Comparison of ENCODE assay signal across 8 cellular contexts in genomic region chr15:43492673-43493601, GRCh38. TPM values are rescaled to one million over a fixed set of nuclear protein-coding genes. Genes with fewer than 3 reads are reported as not detected.
DNase-seq lines count a peak whose midpoint lies in the region; ATAC-seq, FAIRE-seq and TF ChIP-seq lines count a peak whose summit lies in the region.

TP53BP1 (minus strand) TSS chr15:43493156; CDS start chr15:43493043, 113 bp downstream.

- peak within 1 kb of the TSS; percentile 43 to 70 (median 60) for H3K27ac ChIP-seq in pancreas
- peak within 1 kb of the TSS; percentile 56 to 71 (median 58) for H3K27ac ChIP-seq in thyroid gland

- intact Hi-C loops in Right ventricle myocardium superior (cut with DNase I) (no loop called here), pancreas (cut with DNase I) (no loop called here), thyroid gland (cut with DNase I) (no loop called here)

- FAIRE-seq in GM12891 (lab: Jason Lieb, UNC), result peak; percentile 96
- peak; percentile 26 for FAIRE-seq in pancreas (lab: Jason Lieb, UNC)

- CTCF ChIA-PET in T-cell (lab: Charles Lee), result interaction anchor here (0.6 to 2.6 kb wide), 5 partner anchors 18 to 1008 kb away, joined by 3 to 21 read pairs (median 8); no protein-coding TSS in a partner anchor

- peak within 1 kb of the TSS; percentile 84 to 94 for H3K27ac Mint-ChIP-seq in T-cell

- peak; percentile 77 for DNase-seq in GM12891 (ENCODE audit: insufficient read length, low spot score)
- DNase-seq in NCI-H1436 treated with DMSO at 0.1 percent for 48 hours (lab: John Stamatoyannopoulos, UW), result peak; percentile 75
- peak; percentile 85 to 98 (median 94) for DNase-seq in T-cell
- peak; percentile 98 for DNase-seq in adipocyte (ENCODE audit: low read depth)
- peak; percentile 99 for DNase-seq in Right ventricle myocardium superior
- DNase-seq in pancreas, result peak; percentile 94 to 97 (median 95)
- peak; percentile 97 to 98 for DNase-seq in thyroid gland

- H3K4me3 Mint-ChIP-seq in T-cell, result peak within 1 kb of the TSS; percentile 88 to 96 (median 95)

- H3K36me3 ChIP-seq in adipocyte (ENCODE audit: control insufficient read depth, insufficient read depth, low read length, severe bottlenecking) (peaks cover 23% of the 10 kb centered on the region), pancreas (no peaks in the 10 kb centered on the region), thyroid gland (no peaks in the 10 kb centered on the region)

- peak; percentile 97 for ATAC-seq in HG02840 (IDR thresholded peaks at IDR 0.05; ENCODE audit: low FRiP score, unreplicated experiment)
- ATAC-seq in T-cell (replicated peaks in 1 of 4), result peak; percentile 99 to 100 (median 99)
- peak; percentile 100 for ATAC-seq in Right ventricle myocardium superior (ENCODE audit: poor library complexity)
- ATAC-seq in pancreas, result peak; percentile 99 to 100 (median 100)

- TF ChIP-seq POLR2A in GM12891 (IDR thresholded peaks at IDR 0.05; ENCODE audit: low read depth, low read length), result no peak
- peak in 1 of 2 donors; percentile 72 for TF ChIP-seq POLR2A in thyroid gland (IDR thresholded peaks at IDR 0.05)

- peaks cover 21 to 38% (median 37%) of the 10 kb centered on the region in 3 donors for H3K4me1 Mint-ChIP-seq in T-cell

- H3K9me3 Mint-ChIP-seq in T-cell, result no peaks in the 10 kb centered on the region

- H3K4me1 ChIP-seq in adipocyte (ENCODE audit: control insufficient read depth, insufficient read depth, low read length) (peaks cover 28% of the 10 kb centered on the region), pancreas (peaks cover 0 to 5% (median 5%) of the 10 kb centered on the region in 3 donors), thyroid gland (peaks cover 11 to 29% of the 10 kb centered on the region in 2 donors)

- TF ChIP-seq CTCF in pancreas (IDR thresholded peaks at IDR 0.05) (no peak), thyroid gland (IDR thresholded peaks at IDR 0.05) (no peak)

- peaks cover 24% of the 10 kb centered on the region for H3K36me3 Mint-ChIP-seq in T-cell

- H3K27me3 Mint-ChIP-seq in T-cell, result no peaks in the 10 kb centered on the region

- H3K27me3 ChIP-seq in adipocyte (replicated peaks; ENCODE audit: control insufficient read depth, insufficient read depth, low read length), result no peaks in the 10 kb centered on the region
- no peaks in the 10 kb centered on the region for H3K27me3 ChIP-seq in pancreas
- H3K27me3 ChIP-seq in thyroid gland, result no peaks in the 10 kb centered on the region

- peak within 1 kb of the TSS; percentile 86 for H3K9ac ChIP-seq in adipocyte (ENCODE audit: low read length)

- POLR2A ChIA-PET in T-cell (lab: Charles Lee), result interaction anchor here (0.6 to 2.4 kb wide), 3 partner anchors 18 to 1264 kb away, joined by 3 to 16 read pairs (median 7); no protein-coding TSS in a partner anchor

- no peaks in the 10 kb centered on the region for H3K9me3 ChIP-seq in adipocyte (ENCODE audit: control insufficient read depth, low read length)
- H3K9me3 ChIP-seq in pancreas, result no peaks in the 10 kb centered on the region
- H3K9me3 ChIP-seq in thyroid gland, result no peaks in the 10 kb centered on the region

- 0 to 1% methylated on average over 54 of the region's 54 CpGs for WGBS in pancreas, 2 donors
- WGBS in thyroid gland, 2 donors, result 0 to 1% methylated on average over 44 to 50 of the region's 54 CpGs

- H3K4me3 ChIP-seq in adipocyte (ENCODE audit: low read length), result peak within 1 kb of the TSS; percentile 96
- H3K4me3 ChIP-seq in pancreas, result peak within 1 kb of the TSS; percentile 49 to 78 (median 74)
- H3K4me3 ChIP-seq in thyroid gland (replicated peaks in 1 of 3), result peak within 1 kb of the TSS; percentile 41 to 95 (median 53)

TF ChIP-seq in GM12891, 5 proteins besides CTCF, POLR2A, EP300 and RAD21:
- no peak; the same call in 1 of the 2 replicates for TF ChIP-seq TAF1 (IDR thresholded peaks at IDR 0.05; ENCODE audit: low read depth, low read length)
- no peak for TF ChIP-seq PAX5 (IDR thresholded peaks at IDR 0.05; ENCODE audit: insufficient read depth, low read length, severe bottlenecking)
- peak; percentile 46 for TF ChIP-seq SPI1 (IDR thresholded peaks at IDR 0.05; ENCODE audit: low read depth, low read length)

RNA-seq across cellular contexts. Expression of gene TP53BP1, which starts in this region (rescaled TPM):
- polyA plus RNA-seq in GM12891 (2012; ENCODE audit: low read depth, missing spikeins), result 16.5 TPM
- total RNA-seq in T-cell (10 to 100 TPM; 26.8 to 41.8 (median 35.1) TPM), Right ventricle myocardium superior (23.7 TPM), pancreas (10 to 100 TPM; 12.6 to 31.8 (median 15.2) TPM), thyroid gland (10 to 100 TPM; 46.4 to 98.0 (median 72.7) TPM)
- 10 to 100 TPM; 12.4 to 19.0 TPM for polyA plus RNA-seq in pancreas

Comparison
In these comparisons a context has a peak if more than half of its experiments do, and no peak if none do; other contexts are left out.
1. Peak in every context shown above with its lines: DNase-seq, ATAC-seq, H3K4me3 ChIP-seq and H3K27ac ChIP-seq.